In genomic region chr19:36420961-36421748, GRCh38 we compare ENCODE assay signal across 1 cellular context.
TF ChIP-seq lines count a peak whose summit lies in the region.

No MANE protein-coding gene starts in this region.

TF ChIP-seq in SK-N-SH treated with all-trans-retinoic acid at 6 μM for 48 hours, 23 proteins besides CTCF, POLR2A, EP300 and RAD21 (continued from another document):
- TF ChIP-seq PATZ1 (CRISPR knock-in tag; IDR thresholded peaks at IDR 0.05; ENCODE audit: borderline replicate concordance) = no peak
- TF ChIP-seq OSR1 (CRISPR knock-in tag; IDR thresholded peaks at IDR 0.05) = no peak
- TF ChIP-seq ZNF8 (CRISPR knock-in tag; IDR thresholded peaks at IDR 0.05) = no peak
- TF ChIP-seq ZNF70 (CRISPR knock-in tag; IDR thresholded peaks at IDR 0.05) = no peak
TF ChIP-seq in SK-N-SH treated with all-trans-retinoic acid at 6 μM for 48 hours: peak in this region for 0.
